Comparison of ENCODE assay signal across 17 cellular contexts in genomic region chr13:21657538-21657937, GRCh38. TPM values are rescaled to one million over a fixed set of nuclear protein-coding genes. Genes with fewer than 3 reads are reported as not detected.
DNase-seq lines count a peak whose midpoint lies in the region; ATAC-seq and TF ChIP-seq lines count a peak whose summit lies in the region.
"Had no signal": no experiment of that assay in that cellular context is flagged by ENCODE, and none has a peak within 500 bp of the region (broad histone marks: within the 10 kb centered on the region; RNA-seq: fewer than 3 reads in every experiment).

No MANE protein-coding gene starts in this region.

- peaks cover 0 to 7% (median 2%) of the 10 kb centered on the region in 3 experiments; a peak in 3 of 7 replicates for H3K36me3 Mint-ChIP-seq in H9 (ENCODE audit: insufficient read depth in 1 of 3, low read depth in 3 of 3)
- peaks cover 6% of the 10 kb centered on the region for H3K36me3 Mint-ChIP-seq in natural killer cell treated with Interleukin-12 subunit alpha and Interleukin-12 subunit beta and Interleukin-15 and Interleukin-18, amount 100 ng/mL, for 72 hours
- H3K36me3 Mint-ChIP-seq: stimulated activated naive B cell treated with anti-CD40 and anti-IgM and Interleukin-4, amounts not matched to agents 10 μg/mL and 1 μg/mL and 100 μg/mL, for 72 hours had no signal

- DNase-seq in A172 (ENCODE audit: low spot score) = peak; percentile 66
- DNase-seq in ELR (ENCODE audit: low read depth) = peak; percentile 85
- DNase-seq in SJCRH30 = peak; percentile 38 to 42
- DNase-seq in fibroblast of the aortic adventitia (ENCODE audit: low read depth) = peak; percentile 11
- no peak for DNase-seq in H9
- no peak for DNase-seq in foreskin melanocyte
- no peak for DNase-seq in natural killer cell treated with Interleukin-12 subunit alpha and Interleukin-12 subunit beta and Interleukin-15 and Interleukin-18, amount 100 ng/mL, for 72 hours (ENCODE audit: low spot score)
- DNase-seq: activated CD8-positive, alpha-beta memory T cell treated with anti-CD3 and anti-CD28 coated beads for 24 hours; activated naive CD4-positive, alpha-beta T cell; NCI-H1417 treated with DMSO at 0.1 percent for 48 hours; RPMI8226; stimulated activated CD4-positive, alpha-beta T cell treated with anti-CD3 and anti-CD28 coated beads, Interleukin-2, amount 100 ng/mL, for 24 hours; stimulated activated naive B cell treated with anti-CD40 and anti-IgM and Interleukin-4, amounts not matched to agents 10 μg/mL and 1 μg/mL and 100 μg/mL, for 72 hours; T1000 had no signal

- no peak overlapping the region for H3K18ac ChIP-seq in H9 (ENCODE audit: insufficient read length, low read depth, low read length)

- peaks cover 20% of the 10 kb centered on the region for H3K27me3 Mint-ChIP-seq in H9 (ENCODE audit: low read depth)
- H3K27me3 Mint-ChIP-seq in natural killer cell treated with Interleukin-12 subunit alpha and Interleukin-12 subunit beta and Interleukin-15 and Interleukin-18, amount 100 ng/mL, for 72 hours = peaks cover 34 to 59% of the 10 kb centered on the region in 2 donors

- no peak overlapping the region for H3K27ac Mint-ChIP-seq in H9
- H3K27ac Mint-ChIP-seq in natural killer cell treated with Interleukin-12 subunit alpha and Interleukin-12 subunit beta and Interleukin-15 and Interleukin-18, amount 100 ng/mL, for 72 hours = no peak overlapping the region
- H3K27ac Mint-ChIP-seq: stimulated activated naive B cell treated with anti-CD40 and anti-IgM and Interleukin-4, amounts not matched to agents 10 μg/mL and 1 μg/mL and 100 μg/mL, for 72 hours had no signal

- H3K4me3 Mint-ChIP-seq in H9 = no peak overlapping the region
- H3K4me3 Mint-ChIP-seq in natural killer cell treated with Interleukin-12 subunit alpha and Interleukin-12 subunit beta and Interleukin-15 and Interleukin-18, amount 100 ng/mL, for 72 hours = no peak overlapping the region
- H3K4me3 Mint-ChIP-seq: stimulated activated naive B cell treated with anti-CD40 and anti-IgM and Interleukin-4, amounts not matched to agents 10 μg/mL and 1 μg/mL and 100 μg/mL, for 72 hours had no signal

- peaks cover 19 to 22% of the 10 kb centered on the region in 2 experiments for H3K9me3 Mint-ChIP-seq in H9
- H3K9me3 Mint-ChIP-seq in natural killer cell treated with Interleukin-12 subunit alpha and Interleukin-12 subunit beta and Interleukin-15 and Interleukin-18, amount 100 ng/mL, for 72 hours = no peaks in the 10 kb centered on the region

- H3K36me3 ChIP-seq in SJCRH30 = no peaks in the 10 kb centered on the region
- H3K36me3 ChIP-seq: prostate gland had no signal

- H2BK120ac ChIP-seq in H9 (ENCODE audit: low read depth, low read length, poor library complexity, severe bottlenecking) = no peak overlapping the region

- H3K9ac ChIP-seq in H9 (ENCODE audit: extremely low read depth, insufficient read length, low read length) = no peak overlapping the region

- H2BK12ac ChIP-seq in H9 (ENCODE audit: insufficient read length, low read depth, low read length) = no peak overlapping the region

- no peak for ATAC-seq in HG03460 (IDR thresholded peaks at IDR 0.05; ENCODE audit: unreplicated experiment)
- no peak for ATAC-seq in natural killer cell treated with Interleukin-12 subunit alpha and Interleukin-12 subunit beta and Interleukin-15 and Interleukin-18, amount 100 ng/mL, for 72 hours
- ATAC-seq: stimulated activated naive B cell treated with anti-CD40 and anti-IgM and Interleukin-4, amounts not matched to agents 10 μg/mL and 1 μg/mL and 100 μg/mL, for 72 hours had no signal

- H3K9me3 ChIP-seq in SJCRH30 (replicated peaks) (peaks cover 7% of the 10 kb centered on the region), H9 (ENCODE audit: control insufficient read depth, low read depth, low read length) (no peaks in the 10 kb centered on the region)
- H3K9me3 ChIP-seq: prostate gland had no signal

- no peak overlapping the region for H3K14ac ChIP-seq in H9 (ENCODE audit: insufficient read depth, low read length)

- no peak overlapping the region for H2BK15ac ChIP-seq in H9 (ENCODE audit: low read depth, low read length)

- H3K23me2 ChIP-seq in H9 (ENCODE audit: insufficient read length, low read depth, low read length, poor library complexity, severe bottlenecking) = no peaks in the 10 kb centered on the region

- H3K4me1 Mint-ChIP-seq in H9 = peaks cover 0 to 4% of the 10 kb centered on the region in 2 experiments; a peak in 1 of 4 replicates
- no peaks in the 10 kb centered on the region for H3K4me1 Mint-ChIP-seq in natural killer cell treated with Interleukin-12 subunit alpha and Interleukin-12 subunit beta and Interleukin-15 and Interleukin-18, amount 100 ng/mL, for 72 hours (ENCODE audit: low read depth in 2 of 2)
- H3K4me1 Mint-ChIP-seq: stimulated activated naive B cell treated with anti-CD40 and anti-IgM and Interleukin-4, amounts not matched to agents 10 μg/mL and 1 μg/mL and 100 μg/mL, for 72 hours had no signal

- no peak overlapping the region for H3K4me2 ChIP-seq in H9 (ENCODE audit: insufficient read depth, insufficient read length, low read length)

- H3K79me2 ChIP-seq in H9 (ENCODE audit: insufficient read depth, low read length) = no peaks in the 10 kb centered on the region

- H3K4me1 ChIP-seq in SJCRH30 (no peaks in the 10 kb centered on the region), H9 (ENCODE audit: insufficient read depth, low read length) (no peaks in the 10 kb centered on the region)
- H3K4me1 ChIP-seq: prostate gland had no signal

- H3K4ac ChIP-seq in H9 (ENCODE audit: low read depth, low read length) = no peak overlapping the region

- H4K20me1 ChIP-seq in H9 (ENCODE audit: control insufficient read depth, insufficient read depth, insufficient read length) = no peaks in the 10 kb centered on the region

- H3K27me3 ChIP-seq in SJCRH30 = no peaks in the 10 kb centered on the region
- no peaks in the 10 kb centered on the region for H3K27me3 ChIP-seq in H9 (ENCODE audit: insufficient read depth, low read length)

- no peak overlapping the region for H3K4me3 ChIP-seq in SJCRH30
- H3K4me3 ChIP-seq in fibroblast of the aortic adventitia (ENCODE audit: low read depth, low read length) = no peak overlapping the region
- H3K4me3 ChIP-seq: prostate gland had no signal

- no peak overlapping the region for H3K56ac ChIP-seq in H9 (ENCODE audit: insufficient read length, low read depth, low read length)

- H4K91ac ChIP-seq in H9 (ENCODE audit: insufficient read length, low read depth, low read length) = no peak overlapping the region

- no peaks in the 10 kb centered on the region for H3K79me1 ChIP-seq in H9 (ENCODE audit: insufficient read depth, low read depth, low read length, poor library complexity, severe bottlenecking)

- no peak overlapping the region for H3T11ph ChIP-seq in H9 (ENCODE audit: low read length)

- H2AK5ac ChIP-seq in H9 (ENCODE audit: insufficient read length, low read length) = no peak overlapping the region

- no peak overlapping the region for H4K8ac ChIP-seq in H9 (replicated peaks; ENCODE audit: insufficient read length, low read depth, low read length)

- no peak overlapping the region for H2AFZ ChIP-seq in H9 (ENCODE audit: low read length)

- no peak overlapping the region for H3K23ac ChIP-seq in H9 (ENCODE audit: insufficient read length, low read depth, low read length)

- no peak overlapping the region for H4K5ac ChIP-seq in H9 (ENCODE audit: insufficient read length, low read depth, low read length)

- no peak for TF ChIP-seq CTCF in fibroblast of the aortic adventitia (IDR thresholded peaks at IDR 0.05; ENCODE audit: insufficient read depth, low read length)
- TF ChIP-seq CTCF in H9 (conservative IDR thresholded peaks at IDR 0.05) = no peak

- H3K27ac ChIP-seq in SJCRH30 (no peak overlapping the region), H9 (ENCODE audit: insufficient read length, low read depth, low read length) (no peak overlapping the region)
- H3K27ac ChIP-seq: prostate gland had no signal

- H2BK20ac ChIP-seq in H9 (ENCODE audit: low read depth, low read length, poor library complexity, severe bottlenecking) = no peak overlapping the region

- no CpG with 5 or more reads among the region's 4 CpGs for WGBS in H9 (ENCODE audit: extremely low coverage, insufficient read length, low lambda C conversion rate)

- H2BK5ac ChIP-seq in H9 (ENCODE audit: insufficient read length, low read length) = no peak overlapping the region

RNA-seq across cellular contexts. Expression of gene FGF9, which starts 13.3 kb away (rescaled TPM):
- not detected in 2 replicates for total RNA-seq in A172 (2014; rRNA removed; shearing (Covaris generic))
- 0.04 and 0.13 TPM in 2 replicates for total RNA-seq in SJCRH30 (2014; rRNA removed; shearing (Covaris generic))
- 0.18 and 2.5 TPM in 2 replicates for total RNA-seq in fibroblast of the aortic adventitia (ENCODE audit: low replicate concordance)
- 0.20 and 0.22 TPM in 2 replicates for total RNA-seq in H9 (2021)
- total RNA-seq in natural killer cell treated with Interleukin-12 subunit alpha and Interleukin-12 subunit beta and Interleukin-15 and Interleukin-18, amount 100 ng/mL, for 72 hours = under 1 TPM in 1 of 2 donors, not detected in 1; 0.29 TPM
- total RNA-seq: NCI-H460 had no signal

RNA-seq across cellular contexts. Expression of gene MICU2, which starts 53.6 kb away (rescaled TPM):
- 79.3 and 85.1 TPM in 2 replicates for total RNA-seq in A172 (2014; rRNA removed; shearing (Covaris generic))
- total RNA-seq in SJCRH30 (2014; rRNA removed; shearing (Covaris generic)) = 66.6 and 75.1 TPM in 2 replicates
- total RNA-seq in fibroblast of the aortic adventitia (ENCODE audit: low replicate concordance) (51.8 and 57.7 TPM in 2 replicates), H9 (2021) (38.2 and 38.4 TPM in 2 replicates)
- 10 to 100 TPM; 30.5 to 35.0 TPM for total RNA-seq in natural killer cell treated with Interleukin-12 subunit alpha and Interleukin-12 subunit beta and Interleukin-15 and Interleukin-18, amount 100 ng/mL, for 72 hours

Comparison
In these comparisons a context has a peak if more than half of its experiments do, and no peak if none do; other contexts are left out.
1. DNase-seq: peak in A172 (single experiment), ELR (single experiment), SJCRH30 (2 of 2) and fibroblast of the aortic adventitia (single experiment); none in H9 (single experiment), foreskin melanocyte (single experiment) and natural killer cell treated with Interleukin-12 subunit alpha and Interleukin-12 subunit beta and Interleukin-15 and Interleukin-18, amount 100 ng/mL, for 72 hours (single experiment).